In genomic region chr2:5849596-5849995, GRCh38 we compare ENCODE assay signal across 15 cellular contexts.
"Had no signal": no experiment of that assay in that cellular context is flagged by ENCODE, and none has a peak within 500 bp of the region (broad histone marks: within the 10 kb centered on the region; RNA-seq: fewer than 3 reads in every experiment).

No MANE protein-coding gene starts in this region.

- H3K36me3 ChIP-seq: gastroesophageal sphincter, ovary, tibial nerve had no signal

- FAIRE-seq: keratinocyte had no signal

- DNase-seq: activated CD4-positive, alpha-beta T cell treated with anti-CD3 and anti-CD28 coated beads, Interleukin-2, amount 50 U/mL, for 48 hours; activated naive CD4-positive, alpha-beta T cell treated with anti-CD3 and anti-CD28 coated beads for 36 hours; activated naive CD8-positive, alpha-beta T cell treated with anti-CD3 and anti-CD28 coated beads, Interleukin-2, amount 50 U/mL, for 24 hours; aorta; dorsolateral prefrontal cortex; erythroblast; midbrain; naive B cell; ovary; stimulated activated CD4-positive, alpha-beta T cell treated with anti-CD3 and anti-CD28 coated beads, Interleukin-4, amount 100 ng/mL, for 1 hour; stimulated activated naive B cell treated with anti-CD40 and anti-IgM and Interleukin-4, amounts not matched to agents 10 μg/mL and 1 μg/mL and 100 μg/mL, for 72 hours had no signal

- H3K9me3 ChIP-seq: gastroesophageal sphincter, ovary, tibial nerve had no signal

- ATAC-seq: activated naive CD8-positive, alpha-beta T cell treated with anti-CD3 and anti-CD28 coated beads, Interleukin-2, amount 50 U/mL, for 24 hours; activated T-helper 17 cell treated with anti-CD3 and anti-CD28 coated beads, Interleukin-2, amount 50 U/mL, for 72 hours; gastroesophageal sphincter; stimulated activated naive B cell treated with anti-CD40 and anti-IgM and Interleukin-4, amounts not matched to agents 10 μg/mL and 1 μg/mL and 100 μg/mL, for 72 hours had no signal

- H3K4me1 ChIP-seq: gastroesophageal sphincter, tibial nerve had no signal

- H3K4me3 ChIP-seq: dorsolateral prefrontal cortex, gastroesophageal sphincter, ovary, tibial nerve had no signal

- H3K27me3 ChIP-seq: dorsolateral prefrontal cortex, gastroesophageal sphincter, ovary, tibial nerve had no signal

- H3K27ac ChIP-seq: dorsolateral prefrontal cortex, gastroesophageal sphincter, ovary, tibial nerve had no signal
